In genomic region chr11:97691061-97691460, GRCh38 we compare ENCODE assay signal across 37 cellular contexts.
"Had no signal": no experiment of that assay in that cellular context is flagged by ENCODE, and none has a peak within 500 bp of the region (broad histone marks: within the 10 kb centered on the region; RNA-seq: fewer than 3 reads in every experiment).

No MANE protein-coding gene starts in this region.

- DNase-seq: activated effector memory CD4-positive, alpha-beta T cell treated with anti-CD3 and anti-CD28 coated beads, Interleukin-2, amount 50 U/mL, for 16 hours; activated effector memory CD4-positive, alpha-beta T cell treated with Interleukin-2 at 50 U/mL for 16 hours; activated gamma-delta T cell; activated gamma-delta T cell treated with Interleukin-2 at 50 U/mL for 16 hours; activated naive CD4-positive, alpha-beta T cell; activated naive CD4-positive, alpha-beta T cell treated with anti-CD3 and anti-CD28 coated beads for 36 hours; activated naive CD4-positive, alpha-beta T cell treated with anti-CD3 and anti-CD28 coated beads, Interleukin-2, amount 10 ng/mL, durations not matched to agents 7 days and 5 days; activated naive CD4-positive, alpha-beta T cell treated with anti-CD3 and anti-CD28 coated beads, Interleukin-2, amount 50 U/mL, for 16 hours; activated naive CD4-positive, alpha-beta T cell treated with Interleukin-2 at 50 U/mL for 16 hours; activated naive CD8-positive, alpha-beta T cell treated with anti-CD3 and anti-CD28 coated beads for 36 hours; activated naive CD8-positive, alpha-beta T cell treated with anti-CD3 and anti-CD28 coated beads, Interleukin-2, amount 10 ng/mL, durations not matched to agents 7 days and 5 days; activated naive CD8-positive, alpha-beta T cell treated with anti-CD3 and anti-CD28 coated beads, Interleukin-2, amount 50 U/mL, for 24 hours; activated T-cell treated with anti-CD3 and anti-CD28 coated beads, Interleukin-2, amount 50 U/mL, for 24 hours; activated T-cell treated with anti-CD3 and anti-CD28 coated beads, Interleukin-2, amount 50 U/mL, for 4 hours; activated T-cell treated with anti-CD3 and anti-CD28 coated beads, Interleukin-2, amount 50 U/mL, for 48 hours; activated T-cell treated with anti-CD3 and anti-CD28 coated beads, Interleukin-2, amount 50 U/mL, for 72 hours; adrenal gland; amniotic stem cell; amygdala; anterior cingulate cortex; aorta; body of pancreas; brain microvascular endothelial cell; caudate nucleus; central memory CD4-positive, alpha-beta T cell; cerebellar nuclear complex had no signal

- H3K27me3 ChIP-seq: adrenal gland, ascending aorta, body of pancreas, brain microvascular endothelial cell, breast epithelium, cardiac muscle cell had no signal

- H3K4me3 ChIP-seq: adrenal gland, ascending aorta, body of pancreas, breast epithelium, cardiac muscle cell had no signal

- H3K27ac Mint-ChIP-seq: activated naive CD4-positive, alpha-beta T cell treated with anti-CD3 and anti-CD28 coated beads for 36 hours; activated naive CD4-positive, alpha-beta T cell treated with anti-CD3 and anti-CD28 coated beads, Interleukin-2, amount 10 ng/mL, durations not matched to agents 7 days and 5 days; activated naive CD4-positive, alpha-beta T cell treated with anti-CD3 and anti-CD28 coated beads, Interleukin-2, amount 50 U/mL, for 24 hours; activated naive CD4-positive, alpha-beta T cell treated with anti-CD3 and anti-CD28 coated beads, Interleukin-2, amount 50 U/mL, for 72 hours; activated naive CD8-positive, alpha-beta T cell; activated naive CD8-positive, alpha-beta T cell treated with anti-CD3 and anti-CD28 coated beads for 36 hours; activated naive CD8-positive, alpha-beta T cell treated with anti-CD3 and anti-CD28 coated beads, Interleukin-2, amount 10 ng/mL, durations not matched to agents 7 days and 5 days; activated naive CD8-positive, alpha-beta T cell treated with anti-CD3 and anti-CD28 coated beads, Interleukin-2, amount 50 U/mL, for 24 hours; activated T-cell treated with anti-CD3 and anti-CD28 coated beads, Interleukin-2, amount 50 U/mL, for 24 hours; activated T-cell treated with anti-CD3 and anti-CD28 coated beads, Interleukin-2, amount 50 U/mL, for 72 hours; activated T-helper 1 cell treated with anti-CD3 and anti-CD28 coated beads, Interleukin-12 subunit alpha, Interleukin-12 subunit beta, Interleukin-2, Interleukin-4 antibody, amounts not matched to agents 30 ng/mL and 10 ng/mL and 1 ng/mL, durations not matched to agents 14 hours and 24 hours and 36 hours; activated T-helper 17 cell treated with anti-CD3 and anti-CD28 coated beads, Interleukin-2, amount 50 U/mL, for 72 hours; activated T-helper 2 cell treated with anti-CD3 and anti-CD28 coated beads, Interferon-gamma antibody, Interleukin-2, Interleukin-4, amounts not matched to agents 10 μg/mL and 5 μg/mL and 100 μg/mL, durations not matched to agents 14 hours and 24 hours and 36 hours; brain had no signal

- H3K27me3 Mint-ChIP-seq: activated naive CD4-positive, alpha-beta T cell treated with anti-CD3 and anti-CD28 coated beads, Interleukin-2, amount 10 ng/mL, durations not matched to agents 7 days and 5 days; activated naive CD4-positive, alpha-beta T cell treated with anti-CD3 and anti-CD28 coated beads, Interleukin-2, amount 50 U/mL, for 24 hours; activated naive CD8-positive, alpha-beta T cell; activated naive CD8-positive, alpha-beta T cell treated with anti-CD3 and anti-CD28 coated beads for 36 hours; activated naive CD8-positive, alpha-beta T cell treated with anti-CD3 and anti-CD28 coated beads, Interleukin-2, amount 10 ng/mL, durations not matched to agents 7 days and 5 days; activated naive CD8-positive, alpha-beta T cell treated with anti-CD3 and anti-CD28 coated beads, Interleukin-2, amount 50 U/mL, for 24 hours; activated T-cell treated with anti-CD3 and anti-CD28 coated beads, Interleukin-2, amount 50 U/mL, for 24 hours; activated T-helper 17 cell treated with anti-CD3 and anti-CD28 coated beads, Interleukin-2, amount 50 U/mL, for 72 hours; brain; central memory CD8-positive, alpha-beta T cell had no signal

- H3K9me3 Mint-ChIP-seq: activated naive CD4-positive, alpha-beta T cell treated with anti-CD3 and anti-CD28 coated beads, Interleukin-2, amount 50 U/mL, for 24 hours had no signal

- ATAC-seq: activated naive CD4-positive, alpha-beta T cell treated with anti-CD3 and anti-CD28 coated beads, Interleukin-2, amount 50 U/mL, for 72 hours; activated naive CD8-positive, alpha-beta T cell treated with anti-CD3 and anti-CD28 coated beads, Interleukin-2, amount 50 U/mL, for 24 hours; activated T-cell treated with anti-CD3 and anti-CD28 coated beads, Interleukin-2, amount 50 U/mL, for 4 hours; activated T-cell treated with anti-CD3 and anti-CD28 coated beads, Interleukin-2, amount 50 U/mL, for 72 hours; activated T-helper 17 cell treated with anti-CD3 and anti-CD28 coated beads, Interleukin-2, amount 50 U/mL, for 72 hours; body of pancreas had no signal

- H3K4me1 ChIP-seq: adrenal gland, ascending aorta, body of pancreas, breast epithelium had no signal

- H3K27ac ChIP-seq: adrenal gland, ascending aorta, body of pancreas, brain microvascular endothelial cell, breast epithelium, cardiac muscle cell had no signal

- H3K9me3 ChIP-seq: ascending aorta, body of pancreas had no signal

- H3K36me3 ChIP-seq: adrenal gland, ascending aorta, brain microvascular endothelial cell, breast epithelium, cardiac muscle cell had no signal

- H3K4me1 Mint-ChIP-seq: activated naive CD4-positive, alpha-beta T cell treated with anti-CD3 and anti-CD28 coated beads, Interleukin-2, amount 10 ng/mL, durations not matched to agents 7 days and 5 days; activated naive CD4-positive, alpha-beta T cell treated with anti-CD3 and anti-CD28 coated beads, Interleukin-2, amount 50 U/mL, for 24 hours; activated naive CD8-positive, alpha-beta T cell treated with anti-CD3 and anti-CD28 coated beads for 36 hours; activated naive CD8-positive, alpha-beta T cell treated with anti-CD3 and anti-CD28 coated beads, Interleukin-2, amount 10 ng/mL, durations not matched to agents 7 days and 5 days; activated naive CD8-positive, alpha-beta T cell treated with anti-CD3 and anti-CD28 coated beads, Interleukin-2, amount 50 U/mL, for 24 hours; activated T-helper 17 cell treated with anti-CD3 and anti-CD28 coated beads, Interleukin-2, amount 50 U/mL, for 72 hours; central memory CD8-positive, alpha-beta T cell had no signal

- H3K4me3 Mint-ChIP-seq: activated naive CD4-positive, alpha-beta T cell treated with anti-CD3 and anti-CD28 coated beads for 36 hours; activated naive CD4-positive, alpha-beta T cell treated with anti-CD3 and anti-CD28 coated beads, Interleukin-2, amount 10 ng/mL, durations not matched to agents 7 days and 5 days; activated naive CD4-positive, alpha-beta T cell treated with anti-CD3 and anti-CD28 coated beads, Interleukin-2, amount 50 U/mL, for 24 hours; activated naive CD8-positive, alpha-beta T cell; activated naive CD8-positive, alpha-beta T cell treated with anti-CD3 and anti-CD28 coated beads for 36 hours; activated naive CD8-positive, alpha-beta T cell treated with anti-CD3 and anti-CD28 coated beads, Interleukin-2, amount 10 ng/mL, durations not matched to agents 7 days and 5 days; activated naive CD8-positive, alpha-beta T cell treated with anti-CD3 and anti-CD28 coated beads, Interleukin-2, amount 50 U/mL, for 24 hours; activated T-cell treated with anti-CD3 and anti-CD28 coated beads, Interleukin-2, amount 50 U/mL, for 24 hours; activated T-cell treated with anti-CD3 and anti-CD28 coated beads, Interleukin-2, amount 50 U/mL, for 4 hours; activated T-cell treated with anti-CD3 and anti-CD28 coated beads, Interleukin-2, amount 50 U/mL, for 72 hours; activated T-helper 1 cell treated with anti-CD3 and anti-CD28 coated beads, Interleukin-12 subunit alpha, Interleukin-12 subunit beta, Interleukin-2, Interleukin-4 antibody, amounts not matched to agents 30 ng/mL and 10 ng/mL and 1 ng/mL, durations not matched to agents 14 hours and 24 hours and 36 hours; activated T-helper 17 cell treated with anti-CD3 and anti-CD28 coated beads, Interleukin-2, amount 50 U/mL, for 72 hours; brain; central memory CD8-positive, alpha-beta T cell had no signal

- H3K36me3 Mint-ChIP-seq: activated naive CD4-positive, alpha-beta T cell treated with anti-CD3 and anti-CD28 coated beads, Interleukin-2, amount 10 ng/mL, durations not matched to agents 7 days and 5 days; activated naive CD4-positive, alpha-beta T cell treated with anti-CD3 and anti-CD28 coated beads, Interleukin-2, amount 50 U/mL, for 24 hours; activated naive CD4-positive, alpha-beta T cell treated with anti-CD3 and anti-CD28 coated beads, Interleukin-2, amount 50 U/mL, for 72 hours; activated naive CD8-positive, alpha-beta T cell; activated naive CD8-positive, alpha-beta T cell treated with anti-CD3 and anti-CD28 coated beads for 36 hours; activated naive CD8-positive, alpha-beta T cell treated with anti-CD3 and anti-CD28 coated beads, Interleukin-2, amount 10 ng/mL, durations not matched to agents 7 days and 5 days; brain had no signal
